ENCODE assay signal across 24 cellular contexts in the genomic region with DNA sequence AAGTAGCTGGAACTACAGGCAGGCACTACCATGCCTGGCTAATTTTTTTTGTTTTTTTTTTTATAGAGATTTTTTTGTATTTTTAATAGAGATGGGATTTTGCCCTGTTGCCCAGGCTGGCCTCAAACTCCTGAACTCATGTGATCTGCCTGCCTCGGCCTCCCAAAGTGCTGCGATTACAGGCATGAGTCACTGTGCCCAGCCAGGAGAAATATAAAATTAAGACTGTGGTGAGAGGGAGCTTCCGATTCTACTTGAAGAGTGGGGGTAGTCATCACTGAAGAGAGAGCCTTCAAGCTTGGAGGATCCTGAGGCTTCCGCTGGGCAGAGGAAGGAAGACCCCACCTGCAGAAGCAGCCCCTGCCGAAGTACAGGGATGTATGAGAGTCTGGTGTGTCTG. TPM values are rescaled to one million over a fixed set of nuclear protein-coding genes. Genes with fewer than 3 reads are reported as not detected.
DNase-seq lines count a peak whose midpoint lies in the region; ATAC-seq and TF ChIP-seq lines count a peak whose summit lies in the region.
"Had no signal": no experiment of that assay in that cellular context is flagged by ENCODE, and none has a peak within 500 bp of the region (broad histone marks: within the 10 kb centered on the region; RNA-seq: fewer than 3 reads in every experiment).

No MANE protein-coding gene starts in this region.

- no peaks in the 10 kb centered on the region for H3K9me2 ChIP-seq in DOHH2 (replicated peaks; ENCODE audit: control insufficient read depth, low read length)

- TF ChIP-seq CTCF in DOHH2 (IDR thresholded peaks at IDR 0.05; ENCODE audit: low read depth, low read length, poor library complexity, severe bottlenecking), result no peak
- TF ChIP-seq CTCF in IMR-90 (conservative IDR thresholded peaks at IDR 0.05; ENCODE audit: low read depth, low read length), result no peak
- no peak for TF ChIP-seq CTCF in RWPE2 (IDR thresholded peaks at IDR 0.05; ENCODE audit: poor library complexity, severe bottlenecking)
- no peak for TF ChIP-seq CTCF in endothelial cell (IDR thresholded peaks at IDR 0.05; ENCODE audit: unreplicated experiment)

- no peaks in the 10 kb centered on the region for H3K9me3 Mint-ChIP-seq in endothelial cell (ENCODE audit: unreplicated experiment)
- H3K9me3 Mint-ChIP-seq: activated naive CD4-positive, alpha-beta T cell treated with anti-CD3 and anti-CD28 coated beads, Interleukin-2, amount 50 U/mL, for 72 hours; CD4-positive, CD25-positive, alpha-beta regulatory T cell; immature natural killer cell; stimulated activated naive CD8-positive, alpha-beta T cell treated with anti-CD3 and anti-CD28 coated beads, Interleukin-15, Interleukin-2, amounts not matched to agents 100 ng/mL and 50 ng/mL, for 24 hours had no signal

- H4K8ac ChIP-seq in IMR-90 (ENCODE audit: low read depth in 2 of 2, low read length in 2 of 2), result no peak overlapping the region

- no TSS peak for BruUV-seq in IMR-90 (replicated peaks; lab: Mats Ljungman, UMichigan)

- no peaks in the 10 kb centered on the region for H3K36me3 Mint-ChIP-seq in endothelial cell (ENCODE audit: low read depth, unreplicated experiment)
- H3K36me3 Mint-ChIP-seq: activated naive CD4-positive, alpha-beta T cell treated with anti-CD3 and anti-CD28 coated beads, Interleukin-2, amount 50 U/mL, for 72 hours; CD4-positive, CD25-positive, alpha-beta regulatory T cell had no signal

- peaks cover 8% of the 10 kb centered on the region for H3K27me3 Mint-ChIP-seq in endothelial cell (ENCODE audit: unreplicated experiment)

- DNase-seq in IMR-90, result no peak
- no peak for DNase-seq in RWPE2 (ENCODE audit: low spot score)
- DNase-seq in endothelial cell (ENCODE audit: low spot score), result no peak
- DNase-seq in nucleus accumbens (lab: John Stamatoyannopoulos, UW), result no peak
- DNase-seq in activated gamma-delta T cell (lab: John Stamatoyannopoulos, UW), result no peak
- no peak for DNase-seq in hippocampal formation (lab: John Stamatoyannopoulos, UW)
- DNase-seq: activated CD4-positive, alpha-beta T cell treated with anti-CD3 and anti-CD28 coated beads for 1 hour; activated CD8-positive, alpha-beta memory T cell treated with anti-CD3 and anti-CD28 coated beads for 24 hours; activated T-cell treated with anti-CD3 and anti-CD28 coated beads, Interleukin-2, amount 50 U/mL, for 48 hours; CD4-positive, CD25-positive, alpha-beta regulatory T cell; cortex of kidney; heart right ventricle; immature natural killer cell; mucosa of descending colon; NCI-H146; NCI-H2171; NCI-H526 treated with DMSO at 0.1 percent for 48 hours; stimulated activated CD4-positive, alpha-beta T cell treated with anti-CD3 and anti-CD28 coated beads, Interleukin-4, amount 100 ng/mL, for 1 hour had no signal

- H4K20me1 ChIP-seq in DOHH2 (ENCODE audit: control insufficient read depth, insufficient read depth, low read depth, low read length) (no peaks in the 10 kb centered on the region), IMR-90 (ENCODE audit: insufficient read depth, low read length) (peaks cover 4% of the 10 kb centered on the region; the same call in 1 of the 2 replicates)

- H3K4me3 ChIP-seq in DOHH2 (ENCODE audit: low read length) (peak overlapping the region; percentile 27), IMR-90 (ENCODE audit: insufficient read depth, low read depth, low read length) (no peak overlapping the region), RWPE2 (ENCODE audit: severe bottlenecking) (no peak overlapping the region)
- H3K4me3 ChIP-seq: heart right ventricle, mucosa of descending colon, tibial nerve had no signal

- H3K4ac ChIP-seq in IMR-90 (ENCODE audit: low read depth, low read length), result 0 out of 2 replicates have a peak overlapping the region, but pooled peaks have one; percentile 4

- no peak overlapping the region; the same call in 1 of the 2 replicates for H3K14ac ChIP-seq in IMR-90 (replicated peaks; ENCODE audit: low read depth, low read length)

- no peaks in the 10 kb centered on the region for H3K27me3 ChIP-seq in DOHH2 (ENCODE audit: control insufficient read depth, low read length)
- no peaks in the 10 kb centered on the region for H3K27me3 ChIP-seq in IMR-90 (ENCODE audit: control insufficient read depth, insufficient read depth, low read length)
- no peaks in the 10 kb centered on the region for H3K27me3 ChIP-seq in RWPE2 (ENCODE audit: insufficient read depth, poor library complexity, severe bottlenecking)
- H3K27me3 ChIP-seq: heart right ventricle, tibial nerve had no signal

- no peak overlapping the region for H4K91ac ChIP-seq in IMR-90 (ENCODE audit: insufficient read depth, low read depth, low read length)

- no peaks in the 10 kb centered on the region for H3K79me1 ChIP-seq in IMR-90 (ENCODE audit: low read depth in 1 of 2, low read length in 2 of 2)

- H2AFZ ChIP-seq in IMR-90 (replicated peaks; ENCODE audit: low read length, poor library complexity), result no peak overlapping the region

- H3K9me1 ChIP-seq in IMR-90 (ENCODE audit: insufficient read depth, low read length), result peaks cover 6% of the 10 kb centered on the region; the same call in 1 of the 2 replicates

- CTCF ChIA-PET in IMR-90 (lab: Yijun Ruan, JAX), result no interaction called here

- H3K4me1 Mint-ChIP-seq in endothelial cell (ENCODE audit: unreplicated experiment), result peaks cover 14% of the 10 kb centered on the region

- ATAC-seq in IMR-90 (ENCODE audit: low read depth), result no peak
- ATAC-seq in RWPE2 (ENCODE audit: low read depth), result no peak
- ATAC-seq in HG02610 (IDR thresholded peaks at IDR 0.05; ENCODE audit: unreplicated experiment), result no peak
- ATAC-seq: activated naive CD4-positive, alpha-beta T cell treated with anti-CD3 and anti-CD28 coated beads, Interleukin-2, amount 50 U/mL, for 72 hours; heart right ventricle; mucosa of descending colon had no signal

- H3K56ac ChIP-seq in IMR-90 (ENCODE audit: extremely low read depth, insufficient read depth, low read length), result no peak overlapping the region

- H3K9me3 ChIP-seq in DOHH2 (ENCODE audit: control insufficient read depth, insufficient read depth, low read length) (no peaks in the 10 kb centered on the region), IMR-90 (ENCODE audit: control insufficient read depth, insufficient read depth, low read length) (no peaks in the 10 kb centered on the region), RWPE2 (ENCODE audit: severe bottlenecking) (no peaks in the 10 kb centered on the region)
- H3K9me3 ChIP-seq: heart right ventricle, mucosa of descending colon, tibial nerve had no signal

- H3K4me3 Mint-ChIP-seq in endothelial cell (ENCODE audit: unreplicated experiment), result peak overlapping the region; percentile 44
- H3K4me3 Mint-ChIP-seq: stimulated activated naive CD8-positive, alpha-beta T cell treated with anti-CD3 and anti-CD28 coated beads, Interleukin-15, Interleukin-2, amounts not matched to agents 100 ng/mL and 50 ng/mL, for 24 hours had no signal

- H3K23ac ChIP-seq in IMR-90 (ENCODE audit: low read depth, low read length), result no peak overlapping the region

- peak overlapping the region; percentile 13; the same call in 1 of the 2 replicates for H2AK5ac ChIP-seq in IMR-90 (ENCODE audit: low read depth, low read length)

- peak overlapping the region; percentile 41 for H3K4me2 ChIP-seq in DOHH2 (ENCODE audit: low read length)
- H3K4me2 ChIP-seq in IMR-90 (ENCODE audit: low read depth, low read length), result no peak overlapping the region

- H3F3A ChIP-seq in DOHH2 (ENCODE audit: control insufficient read depth, insufficient read depth), result peaks cover 8% of the 10 kb centered on the region; the same call in 1 of the 2 replicates

- POLR2A ChIA-PET in IMR-90 (lab: Charles Lee; ENCODE audit: unreplicated experiment), result interaction anchor here (0.5 kb wide), 1 partner anchor 40 kb away, joined by 4 read pairs; no protein-coding TSS in a partner anchor

- dilution Hi-C loops in IMR-90 (cut with HindIII; ENCODE audit: low sequenced_read_pairs, unreplicated experiment), result no loop called here

- no peak overlapping the region for H3K9ac ChIP-seq in IMR-90 (ENCODE audit: low read depth, low read length)

- H3K79me2 ChIP-seq in DOHH2 (ENCODE audit: control insufficient read depth, low read length), result peaks cover 41% of the 10 kb centered on the region

- H4K5ac ChIP-seq in IMR-90 (ENCODE audit: low read depth, low read length), result no peak overlapping the region

- no peak overlapping the region for H3K27ac Mint-ChIP-seq in endothelial cell (ENCODE audit: unreplicated experiment)
- H3K27ac Mint-ChIP-seq: activated naive CD4-positive, alpha-beta T cell treated with anti-CD3 and anti-CD28 coated beads, Interleukin-2, amount 50 U/mL, for 72 hours; stimulated activated naive CD8-positive, alpha-beta T cell treated with anti-CD3 and anti-CD28 coated beads, Interleukin-15, Interleukin-2, amounts not matched to agents 100 ng/mL and 50 ng/mL, for 24 hours had no signal

- 64% methylated on average over 5 of the region's 5 CpGs; no CpG with 5 or more reads in 1 of the 2 experiments for WGBS in IMR-90 (ENCODE audit: extremely low coverage in 2 of 2, insufficient read length in 1 of 2), 2 experiments

- H3K18ac ChIP-seq in IMR-90 (ENCODE audit: low read depth, low read length), result no peak overlapping the region

- no peak overlapping the region for H2BK5ac ChIP-seq in IMR-90 (ENCODE audit: low read depth, low read length, poor library complexity, severe bottlenecking)

- TF ChIP-seq RAD21 in IMR-90 (IDR thresholded peaks at IDR 0.05; ENCODE audit: low read length), result no peak

- intact Hi-C loops in IMR-90 (cut with micrococcal nuclease), result no loop called here

- H2BK20ac ChIP-seq in IMR-90 (ENCODE audit: low read depth, low read length), result no peak overlapping the region

- peaks cover 49% of the 10 kb centered on the region for H3K4me1 ChIP-seq in DOHH2 (ENCODE audit: control insufficient read depth, low read length)
- peaks cover 12% of the 10 kb centered on the region for H3K4me1 ChIP-seq in IMR-90 (ENCODE audit: control insufficient read depth, insufficient read depth, low read length)
- peaks cover 32% of the 10 kb centered on the region for H3K4me1 ChIP-seq in RWPE2 (ENCODE audit: insufficient read depth, poor library complexity, severe bottlenecking)

- in situ Hi-C loops in IMR-90 (cut with MboI; ENCODE audit: low sequenced_read_pairs), result no loop called here

- no peak overlapping the region for H2BK15ac ChIP-seq in IMR-90 (ENCODE audit: low read depth, low read length)

- H2AK9ac ChIP-seq in IMR-90 (replicated peaks; ENCODE audit: low read depth, low read length, poor library complexity), result no peak overlapping the region

- no peak for TF ChIP-seq POLR2A in IMR-90 (IDR thresholded peaks at IDR 0.05; ENCODE audit: low read depth, low read length)

- peaks cover 31% of the 10 kb centered on the region for H3K36me3 ChIP-seq in DOHH2 (ENCODE audit: control insufficient read depth, low read length)
- no peaks in the 10 kb centered on the region for H3K36me3 ChIP-seq in IMR-90 (ENCODE audit: control insufficient read depth, insufficient read depth, low read length)
- H3K36me3 ChIP-seq in RWPE2 (ENCODE audit: low read depth), result no peaks in the 10 kb centered on the region
- H3K36me3 ChIP-seq: heart right ventricle, tibial nerve had no signal

- H3K27ac ChIP-seq in DOHH2 (ENCODE audit: low read depth, low read length), result no peak overlapping the region
- no peak overlapping the region for H3K27ac ChIP-seq in IMR-90 (ENCODE audit: insufficient read depth, low read length)
- H3K27ac ChIP-seq in RWPE2 (ENCODE audit: poor library complexity, severe bottlenecking), result peak overlapping the region; percentile 38
- H3K27ac ChIP-seq: heart right ventricle had no signal

- H2BK120ac ChIP-seq in IMR-90 (ENCODE audit: low read depth, low read length), result no peak overlapping the region

RNA-seq across cellular contexts. Expression of a gene that starts 34.4 kb away (rescaled TPM):
- 0.90 and 1.4 TPM in 2 replicates for total RNA-seq in IMR-90 (2012; rRNA removed)
- polyA plus RNA-seq in IMR-90 (2012; rRNA removed), result 0.77 and 1.1 TPM in 2 replicates
- polyA plus RNA-seq in IMR-90 (2012; cell fraction: cytosol; rRNA removed), result 0.41 and 0.58 TPM in 2 replicates
- 0.60 and 1.3 TPM in 2 replicates for polyA plus RNA-seq in IMR-90 (2012; cell fraction: nucleus; rRNA removed; ENCODE audit: low replicate concordance)
- total RNA-seq in endothelial cell (ENCODE audit: unreplicated experiment), result 8.5 TPM
- total RNA-seq: HT-29 had no signal

RNA-seq across cellular contexts. Expression of a gene that starts 46.2 kb away (rescaled TPM):
- 37.6 and 57.2 TPM in 2 replicates for total RNA-seq in IMR-90 (2012; rRNA removed)
- polyA plus RNA-seq in IMR-90 (2012; rRNA removed), result 11.3 and 13.8 TPM in 2 replicates
- polyA plus RNA-seq in IMR-90 (2012; cell fraction: cytosol; rRNA removed), result 3.5 and 3.9 TPM in 2 replicates
- polyA plus RNA-seq in IMR-90 (2012; cell fraction: nucleus; rRNA removed; ENCODE audit: low replicate concordance), result 2.6 and 9.4 TPM in 2 replicates
- total RNA-seq in endothelial cell (ENCODE audit: unreplicated experiment), result 70.0 TPM
